8 cellular contexts compared by ENCODE assay signal in genomic region chrX:155216940-155217450, GRCh38. TPM values are rescaled to one million over a fixed set of nuclear protein-coding genes. Genes with fewer than 3 reads are reported as not detected.
DNase-seq lines count a peak whose midpoint lies in the region; ATAC-seq lines count a peak whose summit lies in the region.

No MANE protein-coding gene starts in this region.

- DNase-seq in activated T-cell treated with anti-CD3 and anti-CD28 coated beads, Interleukin-2, amount 50 U/mL, for 72 hours: no peak
- DNase-seq in activated T-cell treated with anti-CD3 and anti-CD28 coated beads, Interleukin-2, amount 50 U/mL, for 48 hours: no peak
- DNase-seq in NCI-H748 treated with DMSO at 0.1 percent for 48 hours (lab: John Stamatoyannopoulos, UW) (peak; percentile 40), naive B cell (no peak), NAMALWA (ENCODE audit: low spot score) (no peak), dedifferentiated amniotic fluid mesenchymal stem cell (ENCODE audit: extremely low spot score) (no peak)
- no peak for DNase-seq in stimulated activated CD4-positive, alpha-beta T cell treated with anti-CD3 and anti-CD28 coated beads, Interleukin-2, amount 100 ng/mL, for 48 hours

- peak overlapping the region; percentile 91 to 93 for H3K4me3 Mint-ChIP-seq in activated T-cell treated with anti-CD3 and anti-CD28 coated beads, Interleukin-2, amount 50 U/mL, for 72 hours
- H3K4me3 Mint-ChIP-seq in naive B cell: peak overlapping the region; percentile 94 to 100 (median 96)

- no peaks in the 10 kb centered on the region for H3K27me3 Mint-ChIP-seq in activated T-cell treated with anti-CD3 and anti-CD28 coated beads, Interleukin-2, amount 50 U/mL, for 72 hours (ENCODE audit: low read depth)
- H3K27me3 Mint-ChIP-seq in naive B cell: no peaks in the 10 kb centered on the region

- peaks cover 19% of the 10 kb centered on the region for H3K4me1 Mint-ChIP-seq in activated T-cell treated with anti-CD3 and anti-CD28 coated beads, Interleukin-2, amount 50 U/mL, for 72 hours (ENCODE audit: low read depth)
- H3K4me1 Mint-ChIP-seq in naive B cell: peaks cover 2 to 20% (median 12%) of the 10 kb centered on the region in 3 donors

- H3K27ac Mint-ChIP-seq in activated T-cell treated with anti-CD3 and anti-CD28 coated beads, Interleukin-2, amount 50 U/mL, for 72 hours: peak overlapping the region; percentile 78
- H3K27ac Mint-ChIP-seq in naive B cell: peak overlapping the region in 3 of 6 donors; percentile 94 to 98 (median 97)

- peaks cover 8 to 10% of the 10 kb centered on the region in 2 donors for H3K36me3 Mint-ChIP-seq in activated T-cell treated with anti-CD3 and anti-CD28 coated beads, Interleukin-2, amount 50 U/mL, for 72 hours (ENCODE audit: insufficient read depth in 2 of 2)
- H3K36me3 Mint-ChIP-seq in naive B cell: no peaks in the 10 kb centered on the region

- H3K27ac ChIP-seq in cingulate gyrus (ENCODE audit: low read depth, low read length): peak overlapping the region; percentile 48

- no peaks in the 10 kb centered on the region for H3K9me3 Mint-ChIP-seq in activated T-cell treated with anti-CD3 and anti-CD28 coated beads, Interleukin-2, amount 50 U/mL, for 72 hours
- peaks cover 0 to 3% (median 0%) of the 10 kb centered on the region in 7 donors for H3K9me3 Mint-ChIP-seq in naive B cell

- ATAC-seq in activated T-cell treated with anti-CD3 and anti-CD28 coated beads, Interleukin-2, amount 50 U/mL, for 72 hours (replicated peaks in 1 of 2): no peak
- ATAC-seq in naive B cell (ENCODE audit: low read depth in 2 of 2): no peak

RNA-seq across cellular contexts. Expression of gene VBP1, which starts 0.7 kb away (rescaled TPM):
- total RNA-seq in activated T-cell treated with anti-CD3 and anti-CD28 coated beads, Interleukin-2, amount 50 U/mL, for 72 hours: 10 to 100 TPM; 61.6 to 66.3 TPM
- 10 to 100 TPM; 67.8 to 84.4 (median 73.8) TPM for polyA plus RNA-seq in naive B cell (ENCODE audit: low read depth in 6 of 6)

RNA-seq across cellular contexts. Expression of gene RAB39B, which starts 47.3 kb away (rescaled TPM):
- 10 to 100 TPM; 36.4 to 39.2 TPM for total RNA-seq in activated T-cell treated with anti-CD3 and anti-CD28 coated beads, Interleukin-2, amount 50 U/mL, for 72 hours
- polyA plus RNA-seq in naive B cell (ENCODE audit: low read depth in 6 of 6): 1 to 10 TPM; 1.9 to 6.4 (median 5.3) TPM
